ENCODE assay signal across 28 cellular contexts in the genomic region with DNA sequence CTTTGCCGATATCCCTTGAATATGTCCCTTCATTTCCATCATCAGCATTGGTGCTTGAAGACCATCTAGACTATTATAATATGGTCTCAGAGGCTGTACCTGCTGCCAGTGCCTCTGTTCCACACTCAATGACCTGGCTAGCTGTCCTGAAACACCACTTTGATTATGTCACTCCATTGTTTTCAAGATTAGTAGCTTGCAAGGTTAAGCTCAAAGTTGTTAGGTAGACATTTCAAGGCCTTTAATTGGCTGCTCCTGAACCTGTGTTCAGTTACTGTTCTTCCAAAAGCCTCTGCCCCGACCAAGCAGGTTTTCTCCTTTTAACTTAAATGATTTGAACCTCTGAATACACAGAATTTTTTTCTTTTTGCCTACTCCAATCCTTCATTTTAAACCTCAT.
"Had no signal": no experiment of that assay in that cellular context is flagged by ENCODE, and none has a peak within 500 bp of the region (broad histone marks: within the 10 kb centered on the region; RNA-seq: fewer than 3 reads in every experiment).

No MANE protein-coding gene starts in this region.

- H3K4me3 ChIP-seq: neural progenitor cell, ovary, psoas muscle, right lobe of liver, sigmoid colon, stomach, thoracic aorta, thyroid gland, tibial nerve, upper lobe of left lung, vagina had no signal

- H3K27ac Mint-ChIP-seq: naive thymus-derived CD8-positive, alpha-beta T cell; neural progenitor cell; progenitor cell of endocrine pancreas; stimulated activated effector memory CD8-positive, alpha-beta T cell treated with anti-CD3 and anti-CD28 coated beads, Interleukin-12 subunit alpha, Interleukin-12 subunit beta, amount 100 ng/mL, for 72 hours; stimulated activated naive B cell treated with anti-CD40 and anti-IgM and Interleukin-4, amounts not matched to agents 10 μg/mL and 1 μg/mL and 100 μg/mL, for 72 hours; stimulated activated naive CD8-positive, alpha-beta T cell treated with anti-CD3 and anti-CD28 coated beads, Interleukin-15, Interleukin-2, amounts not matched to agents 100 ng/mL and 50 ng/mL, for 24 hours had no signal

- H3K27me3 ChIP-seq: neural progenitor cell, ovary, right lobe of liver, sigmoid colon, stomach, thyroid gland, tibial nerve, upper lobe of left lung, vagina had no signal

- H3K4me1 ChIP-seq: neural progenitor cell, parathyroid adenoma, psoas muscle, right lobe of liver, sigmoid colon, stomach, thyroid gland, tibial nerve, upper lobe of left lung, vagina had no signal

- H3K9ac ChIP-seq: neural progenitor cell, parathyroid adenoma had no signal

- H3K9me3 Mint-ChIP-seq: naive thymus-derived CD8-positive, alpha-beta T cell; nephron; neural progenitor cell; stimulated activated effector memory CD8-positive, alpha-beta T cell treated with anti-CD3 and anti-CD28 coated beads, Interleukin-12 subunit alpha, Interleukin-12 subunit beta, amount 100 ng/mL, for 72 hours; stimulated activated naive B cell treated with anti-CD40 and anti-IgM and Interleukin-4, amounts not matched to agents 10 μg/mL and 1 μg/mL and 100 μg/mL, for 72 hours; stimulated activated naive CD8-positive, alpha-beta T cell treated with anti-CD3 and anti-CD28 coated beads, Interleukin-15, Interleukin-2, amounts not matched to agents 100 ng/mL and 50 ng/mL, for 24 hours had no signal

- H3K36me3 Mint-ChIP-seq: naive thymus-derived CD8-positive, alpha-beta T cell; neural progenitor cell; stimulated activated effector memory CD8-positive, alpha-beta T cell treated with anti-CD3 and anti-CD28 coated beads, Interleukin-12 subunit alpha, Interleukin-12 subunit beta, amount 100 ng/mL, for 72 hours; stimulated activated naive B cell treated with anti-CD40 and anti-IgM and Interleukin-4, amounts not matched to agents 10 μg/mL and 1 μg/mL and 100 μg/mL, for 72 hours had no signal

- H3K36me3 ChIP-seq: neural progenitor cell, ovary, right lobe of liver, sigmoid colon, stomach, thoracic aorta, thyroid gland, tibial nerve, upper lobe of left lung, vagina had no signal

- H3K27ac ChIP-seq: neural progenitor cell, ovary, parathyroid adenoma, psoas muscle, right lobe of liver, sigmoid colon, stomach, thoracic aorta, thyroid gland, tibial nerve, upper lobe of left lung, vagina had no signal

- DNase-seq: naive thymus-derived CD8-positive, alpha-beta T cell; occipital lobe; ovary; posterior cingulate gyrus; psoas muscle; right cardiac atrium; right lobe of liver; sigmoid colon; small intestine; stimulated activated CD4-positive, alpha-beta T cell treated with anti-CD3 and anti-CD28 coated beads, Interleukin-15, amount 100 ng/mL, for 24 hours; stimulated activated CD4-positive, alpha-beta T cell treated with anti-CD3 and anti-CD28 coated beads, Interleukin-2, amount 100 ng/mL, for 24 hours; stimulated activated CD4-positive, alpha-beta T cell treated with anti-CD3 and anti-CD28 coated beads, Interleukin-2, amount 100 ng/mL, for 48 hours; stimulated activated CD4-positive, alpha-beta T cell treated with anti-CD3 and anti-CD28 coated beads, Interleukin-4, amount 100 ng/mL, for 24 hours; stimulated activated naive B cell treated with anti-CD40 and anti-IgM and Interleukin-4, amounts not matched to agents 10 μg/mL and 1 μg/mL and 100 μg/mL, for 72 hours; stimulated activated naive CD4-positive, alpha-beta T cell treated with Interleukin-2 at 50 U/mL for 16 hours; stomach; thyroid gland; trophoblast cell; upper lobe of left lung had no signal

- H3K4me1 Mint-ChIP-seq: naive thymus-derived CD8-positive, alpha-beta T cell; neural progenitor cell; stimulated activated effector memory CD8-positive, alpha-beta T cell treated with anti-CD3 and anti-CD28 coated beads, Interleukin-12 subunit alpha, Interleukin-12 subunit beta, amount 100 ng/mL, for 72 hours; stimulated activated naive B cell treated with anti-CD40 and anti-IgM and Interleukin-4, amounts not matched to agents 10 μg/mL and 1 μg/mL and 100 μg/mL, for 72 hours had no signal

- H3K9me3 ChIP-seq: ovary, psoas muscle, right lobe of liver, sigmoid colon, stomach, thoracic aorta, thyroid gland, tibial nerve, upper lobe of left lung, vagina had no signal

- H2AFZ ChIP-seq: parathyroid adenoma had no signal

- ATAC-seq: naive thymus-derived CD8-positive, alpha-beta T cell; psoas muscle; right cardiac atrium; right lobe of liver; stimulated activated effector memory CD8-positive, alpha-beta T cell treated with anti-CD3 and anti-CD28 coated beads, Interleukin-12 subunit alpha, Interleukin-12 subunit beta, amount 100 ng/mL, for 72 hours; stimulated activated naive B cell treated with anti-CD40 and anti-IgM and Interleukin-4, amounts not matched to agents 10 μg/mL and 1 μg/mL and 100 μg/mL, for 72 hours had no signal

- H3K4me2 ChIP-seq: neural progenitor cell had no signal

- H3K4me3 Mint-ChIP-seq: naive thymus-derived CD8-positive, alpha-beta T cell; nephron; neural progenitor cell; stimulated activated effector memory CD8-positive, alpha-beta T cell treated with anti-CD3 and anti-CD28 coated beads, Interleukin-12 subunit alpha, Interleukin-12 subunit beta, amount 100 ng/mL, for 72 hours; stimulated activated naive B cell treated with anti-CD40 and anti-IgM and Interleukin-4, amounts not matched to agents 10 μg/mL and 1 μg/mL and 100 μg/mL, for 72 hours; stimulated activated naive CD8-positive, alpha-beta T cell treated with anti-CD3 and anti-CD28 coated beads, Interleukin-15, Interleukin-2, amounts not matched to agents 100 ng/mL and 50 ng/mL, for 24 hours had no signal

- H3K79me2 ChIP-seq: parathyroid adenoma had no signal
